In genomic region chr2:42906115-42906556, GRCh38 we compare ENCODE assay signal across 12 cellular contexts.
DNase-seq lines count a peak whose midpoint lies in the region; ATAC-seq and TF ChIP-seq lines count a peak whose summit lies in the region.
"Had no signal": no experiment of that assay in that cellular context is flagged by ENCODE, and none has a peak within 500 bp of the region (broad histone marks: within the 10 kb centered on the region; RNA-seq: fewer than 3 reads in every experiment).

No MANE protein-coding gene starts in this region.

- H3K27me3 ChIP-seq in adrenal gland (no peaks in the 10 kb centered on the region), left lung (peaks cover 7 to 60% of the 10 kb centered on the region in 2 donors), skeletal muscle tissue (ENCODE audit: control insufficient read depth in 3 of 3, insufficient read depth in 3 of 3, low read length in 3 of 3) (no peaks in the 10 kb centered on the region)
- H3K27me3 ChIP-seq in effector memory CD4-positive, alpha-beta T cell (replicated peaks; ENCODE audit: control insufficient read depth, insufficient read depth, low read length, poor library complexity, severe bottlenecking), result no peaks in the 10 kb centered on the region

- no peaks in the 10 kb centered on the region for H3K36me3 Mint-ChIP-seq in effector memory CD8-positive, alpha-beta T cell (ENCODE audit: insufficient read depth)
- H3K36me3 Mint-ChIP-seq: activated CD8-positive, alpha-beta memory T cell treated with anti-CD3 and anti-CD28 coated beads, Interleukin-2, amount 10 ng/mL, durations not matched to agents 7 days and 5 days; CD4-positive, alpha-beta memory T cell; naive thymus-derived CD8-positive, alpha-beta T cell had no signal

- ATAC-seq in left lung (no peak), GM21576 (IDR thresholded peaks at IDR 0.05; ENCODE audit: unreplicated experiment) (no peak)
- no peak for ATAC-seq in effector memory CD8-positive, alpha-beta T cell (replicated peaks)
- ATAC-seq: activated CD8-positive, alpha-beta memory T cell treated with anti-CD3 and anti-CD28 coated beads, Interleukin-2, amount 10 ng/mL, durations not matched to agents 7 days and 5 days; naive thymus-derived CD8-positive, alpha-beta T cell had no signal

- peak overlapping the region in 4 of 5 donors; percentile 19 to 71 (median 48) for H3K27ac ChIP-seq in adrenal gland
- peak overlapping the region; percentile 66 to 76 for H3K27ac ChIP-seq in left lung
- peak overlapping the region; percentile 86 for H3K27ac ChIP-seq in skeletal muscle tissue (ENCODE audit: low read depth, low read length)
- no peak overlapping the region for H3K27ac ChIP-seq in effector memory CD4-positive, alpha-beta T cell (ENCODE audit: insufficient read depth, low read length, poor library complexity, severe bottlenecking)

- no peaks in the 10 kb centered on the region for H3K36me3 ChIP-seq in adrenal gland (replicated peaks in 1 of 2)
- H3K36me3 ChIP-seq in left lung, result no peaks in the 10 kb centered on the region
- H3K36me3 ChIP-seq in skeletal muscle tissue (ENCODE audit: control insufficient read depth in 3 of 3, insufficient read depth in 3 of 3, low read length in 3 of 3), result no peaks in the 10 kb centered on the region
- no peaks in the 10 kb centered on the region for H3K36me3 ChIP-seq in effector memory CD4-positive, alpha-beta T cell (ENCODE audit: control insufficient read depth, insufficient read depth, low read length)

- no peak overlapping the region for H3K27ac Mint-ChIP-seq in effector memory CD8-positive, alpha-beta T cell
- H3K27ac Mint-ChIP-seq: activated CD8-positive, alpha-beta memory T cell treated with anti-CD3 and anti-CD28 coated beads, Interleukin-2, amount 10 ng/mL, durations not matched to agents 7 days and 5 days; CD4-positive, alpha-beta memory T cell; naive thymus-derived CD8-positive, alpha-beta T cell had no signal

- DNase-seq in ELF-1 (ENCODE audit: low read depth, low spot score) (peak; percentile 36), adrenal gland (peak in 1 of 7 donors; percentile 49), left lung (no peak), amygdala (lab: John Stamatoyannopoulos, UW) (no peak)
- no peak for DNase-seq in effector memory CD8-positive, alpha-beta T cell
- no peak for DNase-seq in effector memory CD4-positive, alpha-beta T cell
- DNase-seq: activated CD8-positive, alpha-beta memory T cell treated with anti-CD3 and anti-CD28 coated beads, Interleukin-2, amount 10 ng/mL, durations not matched to agents 7 days and 5 days; CD4-positive, alpha-beta memory T cell; T-helper 1 cell had no signal

- H3K27me3 Mint-ChIP-seq in effector memory CD8-positive, alpha-beta T cell, result peaks cover 36 to 71% of the 10 kb centered on the region in 2 donors

- TF ChIP-seq CTCF in adrenal gland (IDR thresholded peaks at IDR 0.05) (no peak), left lung (IDR thresholded peaks at IDR 0.05) (no peak)

- H3K9ac ChIP-seq in skeletal muscle tissue (ENCODE audit: low read depth in 1 of 3, low read length in 3 of 3), result peak overlapping the region; percentile 48 to 66 (median 60)

- no peak overlapping the region for H3K4me3 Mint-ChIP-seq in effector memory CD8-positive, alpha-beta T cell
- H3K4me3 Mint-ChIP-seq: activated CD8-positive, alpha-beta memory T cell treated with anti-CD3 and anti-CD28 coated beads, Interleukin-2, amount 10 ng/mL, durations not matched to agents 7 days and 5 days; CD4-positive, alpha-beta memory T cell; naive thymus-derived CD8-positive, alpha-beta T cell had no signal

- 50 to 57% (median 52%) methylated on average over 4 of the region's 4 CpGs for WGBS in adrenal gland, 4 donors

- H3K4me1 Mint-ChIP-seq in effector memory CD8-positive, alpha-beta T cell (ENCODE audit: low read depth in 2 of 2), result no peaks in the 10 kb centered on the region
- H3K4me1 Mint-ChIP-seq: CD4-positive, alpha-beta memory T cell had no signal

- H3K4me3 ChIP-seq in adrenal gland, result no peak overlapping the region
- no peak overlapping the region for H3K4me3 ChIP-seq in left lung
- H3K4me3 ChIP-seq in skeletal muscle tissue (ENCODE audit: low read length in 3 of 3), result peak overlapping the region in 1 of 3 donors; percentile 41
- H3K4me3 ChIP-seq in effector memory CD4-positive, alpha-beta T cell (ENCODE audit: insufficient read depth, low read depth, low read length, poor library complexity, severe bottlenecking), result no peak overlapping the region

- intact Hi-C loops in adrenal gland (cut with DNase I), result no loop called here
- intact Hi-C loops in left lung (cut with DNase I), result no loop called here

- H3K4me1 ChIP-seq in adrenal gland (replicated peaks in 1 of 2) (peaks cover 0 to 39% of the 10 kb centered on the region in 2 donors), left lung (peaks cover 29 to 42% of the 10 kb centered on the region in 2 donors), skeletal muscle tissue (ENCODE audit: control insufficient read depth in 3 of 3, insufficient read depth in 3 of 3, low read length in 3 of 3) (peaks cover 41 to 58% (median 49%) of the 10 kb centered on the region in 3 donors)
- H3K4me1 ChIP-seq in effector memory CD4-positive, alpha-beta T cell (ENCODE audit: control insufficient read depth, insufficient read depth, low read length, poor library complexity, severe bottlenecking), result no peaks in the 10 kb centered on the region

- no peaks in the 10 kb centered on the region for H3K9me3 Mint-ChIP-seq in effector memory CD8-positive, alpha-beta T cell
- H3K9me3 Mint-ChIP-seq: CD4-positive, alpha-beta memory T cell; naive thymus-derived CD8-positive, alpha-beta T cell had no signal

- TF ChIP-seq POLR2A in adrenal gland (IDR thresholded peaks at IDR 0.05), result no peak

- no peaks in the 10 kb centered on the region for H3K9me3 ChIP-seq in adrenal gland (replicated peaks in 1 of 3)
- no peaks in the 10 kb centered on the region for H3K9me3 ChIP-seq in left lung
- H3K9me3 ChIP-seq in skeletal muscle tissue (ENCODE audit: control insufficient read depth in 3 of 3, low read length in 3 of 3), result no peaks in the 10 kb centered on the region
- no peaks in the 10 kb centered on the region for H3K9me3 ChIP-seq in effector memory CD4-positive, alpha-beta T cell (ENCODE audit: control insufficient read depth, low read length)
